ENCODE assay signal across 16 cellular contexts in the genomic region with DNA sequence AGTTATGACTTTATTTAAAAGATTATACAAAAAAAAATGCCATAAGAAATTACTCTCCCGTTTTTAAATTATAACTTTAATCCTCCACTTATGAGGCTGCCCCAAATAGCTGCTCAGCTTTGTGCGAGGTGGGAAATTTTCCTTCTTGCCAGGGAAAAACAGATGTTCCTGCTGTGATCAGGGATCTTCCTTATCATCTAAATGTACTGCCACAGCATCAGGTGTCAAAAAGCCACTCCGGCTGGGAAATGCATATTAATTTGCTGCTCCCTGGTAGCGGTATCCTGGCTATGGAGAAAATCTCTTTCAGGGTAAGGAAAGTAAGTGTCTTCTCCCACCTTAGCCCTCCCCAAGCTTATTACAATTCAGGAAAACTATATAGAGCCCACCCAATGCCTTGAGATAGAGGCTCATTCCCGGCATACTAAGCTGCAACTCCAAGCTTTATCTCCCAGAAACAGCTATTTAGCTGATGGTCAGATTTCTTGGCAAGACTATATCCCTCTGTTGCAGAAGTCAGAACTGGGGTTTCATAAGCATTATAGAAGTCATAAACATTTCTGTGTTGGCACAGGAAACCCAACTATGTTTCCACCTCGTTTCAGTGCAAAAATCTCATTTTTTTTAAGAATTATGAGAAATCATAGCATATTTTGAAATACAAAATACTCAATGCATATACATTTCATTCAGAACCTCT.
DNase-seq lines count a peak whose midpoint lies in the region; ATAC-seq and TF ChIP-seq lines count a peak whose summit lies in the region.
"Had no signal": no experiment of that assay in that cellular context is flagged by ENCODE, and none has a peak within 500 bp of the region (broad histone marks: within the 10 kb centered on the region; RNA-seq: fewer than 3 reads in every experiment).

No MANE protein-coding gene starts in this region.

- no peaks in the 10 kb centered on the region for H3K9me2 ChIP-seq in Karpas-422 (replicated peaks; ENCODE audit: insufficient read depth, low read length)

- no peak overlapping the region for H3K4me3 ChIP-seq in choroid plexus epithelial cell (ENCODE audit: low read depth, low read length)
- no peak overlapping the region for H3K4me3 ChIP-seq in fibroblast of villous mesenchyme (ENCODE audit: low read depth, low read length)
- no peak overlapping the region for H3K4me3 ChIP-seq in Karpas-422 (ENCODE audit: low read length)
- H3K4me3 ChIP-seq: A549, Peyer's patch had no signal

- no peak for ATAC-seq in GM19452 (IDR thresholded peaks at IDR 0.05; ENCODE audit: unreplicated experiment)
- no peak for ATAC-seq in esophagus mucosa
- no peak for ATAC-seq in GM19324 (IDR thresholded peaks at IDR 0.05; ENCODE audit: low FRiP score, unreplicated experiment)
- ATAC-seq: A549, Right ventricle myocardium inferior had no signal

- no peaks in the 10 kb centered on the region for H3K27me3 ChIP-seq in Karpas-422 (ENCODE audit: low read length)
- H3K27me3 ChIP-seq: Peyer's patch had no signal

- DNase-seq in EH (ENCODE audit: low read depth) (peak; percentile 5), NCI-H2171 treated with DMSO at 0.1 percent for 48 hours (lab: John Stamatoyannopoulos, UW) (peak; percentile 61), choroid plexus epithelial cell (ENCODE audit: low read depth) (peak; percentile 64), fibroblast of villous mesenchyme (ENCODE audit: low read depth) (peak; percentile 49), Karpas-422 (no peak)
- DNase-seq: C1 segment of cervical spinal cord, DMS153, H9, NCI-H1417 treated with DMSO at 0.1 percent for 48 hours, NCI-H2029 treated with DMSO at 0.1 percent for 48 hours, Peyer's patch had no signal

- TF ChIP-seq CTCF in choroid plexus epithelial cell (conservative IDR thresholded peaks at IDR 0.05; ENCODE audit: low read depth, low read length) (no peak), fibroblast of villous mesenchyme (IDR thresholded peaks at IDR 0.05; ENCODE audit: insufficient read depth, low read depth, low read length) (no peak)

- H3K79me2 ChIP-seq in Karpas-422 (ENCODE audit: low read length), result no peaks in the 10 kb centered on the region

- H3K9me3 ChIP-seq in Karpas-422 (ENCODE audit: low read length), result no peaks in the 10 kb centered on the region
- H3K9me3 ChIP-seq: A549, Peyer's patch had no signal

- no peaks in the 10 kb centered on the region for H3K36me3 ChIP-seq in Karpas-422 (ENCODE audit: insufficient read depth, low read length)
- H3K36me3 ChIP-seq: Peyer's patch had no signal

- no peak overlapping the region for H2AFZ ChIP-seq in Karpas-422 (ENCODE audit: low read length)

- H3K9ac ChIP-seq in Karpas-422 (ENCODE audit: low read length), result no peak overlapping the region

- no peak overlapping the region for H3K4me2 ChIP-seq in Karpas-422 (ENCODE audit: low read depth, low read length, poor library complexity, severe bottlenecking)
- H3K4me2 ChIP-seq: A549 had no signal

- no peaks in the 10 kb centered on the region for H3K4me1 ChIP-seq in Karpas-422 (ENCODE audit: low read length)
- H3K4me1 ChIP-seq: Peyer's patch had no signal

- H3K27ac ChIP-seq in Karpas-422 (ENCODE audit: low read length), result no peak overlapping the region
- H3K27ac ChIP-seq: Peyer's patch had no signal

- no peaks in the 10 kb centered on the region for H4K20me1 ChIP-seq in Karpas-422 (ENCODE audit: insufficient read depth, low read depth, low read length)
